ENCODE assay signal across 17 cellular contexts in the genomic region with DNA sequence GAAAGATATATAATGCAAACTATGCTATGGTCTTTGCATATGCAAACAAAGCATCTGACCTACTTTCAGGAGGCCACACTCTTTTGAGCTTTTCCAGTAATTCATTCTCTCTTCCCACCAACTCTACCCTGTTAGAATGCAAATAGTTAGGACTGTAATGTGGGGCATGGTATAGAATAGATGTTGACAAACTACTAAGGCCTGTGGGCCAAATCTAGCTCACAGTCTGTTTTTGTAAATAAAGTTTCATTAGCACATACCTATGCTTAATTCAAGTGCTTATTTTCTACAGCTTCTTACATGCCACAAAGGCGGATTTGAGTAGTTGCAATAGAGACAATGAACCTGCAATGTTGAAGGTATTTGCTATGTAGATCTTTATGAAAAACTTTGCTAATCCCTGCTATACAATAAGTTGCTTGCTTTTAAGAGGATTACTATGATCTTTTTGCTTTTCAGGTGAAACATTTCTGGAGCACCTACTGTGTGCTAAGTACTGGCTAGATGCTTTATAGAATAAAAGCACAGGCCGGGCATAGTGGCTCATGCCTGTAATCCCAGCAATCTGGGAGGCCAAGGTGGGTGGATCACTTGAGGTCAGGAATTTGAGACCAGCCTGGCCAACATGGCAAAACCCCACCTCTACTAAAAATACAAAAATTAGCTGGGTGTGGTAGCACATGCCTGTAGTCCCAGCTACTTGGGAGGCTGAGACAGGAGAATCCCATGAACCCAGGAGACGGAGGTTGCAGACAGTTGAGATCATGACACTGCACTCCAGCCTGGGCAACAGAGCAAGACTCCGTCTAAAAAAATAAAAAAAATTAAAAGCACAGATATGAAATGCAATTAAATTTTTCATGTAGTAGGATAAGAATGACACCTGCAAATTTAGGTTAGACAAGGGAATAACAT.
"Had no signal": no experiment of that assay in that cellular context is flagged by ENCODE, and none has a peak within 500 bp of the region (broad histone marks: within the 10 kb centered on the region; RNA-seq: fewer than 3 reads in every experiment).

No MANE protein-coding gene starts in this region.

- H3K4me1 ChIP-seq: colonic mucosa, spleen had no signal

- H3K27ac Mint-ChIP-seq: naive thymus-derived CD4-positive, alpha-beta T cell; nephron progenitor cell had no signal

- ATAC-seq: naive thymus-derived CD4-positive, alpha-beta T cell; sciatic nerve had no signal

- H3K36me3 Mint-ChIP-seq: naive thymus-derived CD4-positive, alpha-beta T cell had no signal

- H3K9me3 ChIP-seq: colonic mucosa, spleen had no signal

- H2AFZ ChIP-seq: hepatocyte had no signal

- H3K4me2 ChIP-seq: hepatocyte had no signal

- H3K27ac ChIP-seq: colonic mucosa, hepatocyte, spleen had no signal

- DNase-seq: colonic mucosa; dermis blood vessel endothelial cell; foreskin melanocyte; head of caudate nucleus; kidney glomerular epithelial cell; naive thymus-derived CD4-positive, alpha-beta T cell; nephron progenitor cell; posterior cingulate gyrus; spleen; stimulated activated CD4-positive, alpha-beta T cell treated with anti-CD3 and anti-CD28 coated beads, Interleukin-15, amount 100 ng/mL, for 24 hours; stimulated activated CD4-positive, alpha-beta T cell treated with anti-CD3 and anti-CD28 coated beads, Interleukin-1b, Interleukin-23, amount 100 ng/mL, for 48 hours; stimulated activated CD4-positive, alpha-beta T cell treated with anti-CD3 and anti-CD28 coated beads, Interleukin-4, amount 100 ng/mL, for 24 hours; stimulated activated naive CD4-positive, alpha-beta T cell; trophoblast cell had no signal

- H3K4me3 ChIP-seq: colonic mucosa, hepatocyte, spleen had no signal

- H3K4me3 Mint-ChIP-seq: naive thymus-derived CD4-positive, alpha-beta T cell; nephron progenitor cell had no signal

- H3K4me1 Mint-ChIP-seq: naive thymus-derived CD4-positive, alpha-beta T cell had no signal

- FAIRE-seq: islet of Langerhans had no signal

- H3K9me3 Mint-ChIP-seq: nephron progenitor cell had no signal

- H3K79me2 ChIP-seq: hepatocyte had no signal

- H3K36me3 ChIP-seq: colonic mucosa, spleen had no signal

- H3K27me3 ChIP-seq: colonic mucosa, hepatocyte, spleen had no signal
